ENCODE assay signal across 8 cellular contexts in genomic region chr5:112737088-112737471, GRCh38. TPM values are rescaled to one million over a fixed set of nuclear protein-coding genes. Genes with fewer than 3 reads are reported as not detected.
A peak's percentile ranks its signal among the peaks of the same experiment; 100 is the strongest.
DNase-seq lines count a peak whose midpoint lies in the region; ATAC-seq and TF ChIP-seq lines count a peak whose summit lies in the region.

No MANE protein-coding gene starts in this region.

- H3K9ac ChIP-seq in ES-I3 (ENCODE audit: low read depth, low read length) (peak overlapping the region; percentile 67; the same call in 1 of the 2 replicates), adipocyte (ENCODE audit: low read length) (peak overlapping the region; percentile 85)

- H3K4me3 ChIP-seq in adipocyte (ENCODE audit: low read length): peak overlapping the region; percentile 91
- peak overlapping the region; percentile 62 for H3K4me3 ChIP-seq in upper lobe of right lung

- peak overlapping the region; percentile 61 for H3K27ac ChIP-seq in upper lobe of right lung

- peak; percentile 28 for DNase-seq in adipocyte (ENCODE audit: low read depth)
- no peak for DNase-seq in left colon
- no peak for DNase-seq in upper lobe of right lung
- no peak for DNase-seq in NCI-H226
- DNase-seq in A172 (ENCODE audit: low spot score): no peak

- peak; percentile 9 for ATAC-seq in HG03060 (IDR thresholded peaks at IDR 0.05; ENCODE audit: low read depth, unreplicated experiment)
- peak; percentile 14 for ATAC-seq in left colon
- peak; percentile 49 for ATAC-seq in upper lobe of right lung
- ATAC-seq in HG03457 (IDR thresholded peaks at IDR 0.05; ENCODE audit: unreplicated experiment): no peak

- intact Hi-C loops in left colon (cut with DNase I, micrococcal nuclease): no loop called here
- intact Hi-C loops in upper lobe of right lung (cut with DNase I): no loop called here

- no peaks in the 10 kb centered on the region for H3K36me3 ChIP-seq in ES-I3 (ENCODE audit: insufficient read depth, low read length)
- H3K36me3 ChIP-seq in adipocyte (ENCODE audit: control insufficient read depth, insufficient read depth, low read length, severe bottlenecking): no peaks in the 10 kb centered on the region
- H3K36me3 ChIP-seq in upper lobe of right lung: no peaks in the 10 kb centered on the region

- H3K9me3 ChIP-seq in ES-I3 (ENCODE audit: control insufficient read depth, insufficient read depth, low read length) (no peaks in the 10 kb centered on the region), adipocyte (ENCODE audit: control insufficient read depth, low read length) (no peaks in the 10 kb centered on the region), upper lobe of right lung (no peaks in the 10 kb centered on the region)

- no peak for TF ChIP-seq CTCF in upper lobe of right lung (IDR thresholded peaks at IDR 0.05)

- H3K4me1 ChIP-seq in ES-I3 (ENCODE audit: insufficient read depth, low read length) (no peaks in the 10 kb centered on the region), adipocyte (ENCODE audit: control insufficient read depth, insufficient read depth, low read length) (peaks cover 29% of the 10 kb centered on the region), upper lobe of right lung (peaks cover 5% of the 10 kb centered on the region)

- no peaks in the 10 kb centered on the region for H3K27me3 ChIP-seq in adipocyte (replicated peaks; ENCODE audit: control insufficient read depth, insufficient read depth, low read length)
- H3K27me3 ChIP-seq in upper lobe of right lung: no peaks in the 10 kb centered on the region

RNA-seq across cellular contexts. Expression of gene APC, which starts 0.6 kb away (rescaled TPM):
- total RNA-seq in left colon (10 to 100 TPM; 48.0 to 52.9 TPM), upper lobe of right lung (54.1 TPM)
- total RNA-seq in A172 (2014; rRNA removed; shearing (Covaris generic)): 36.7 and 49.4 TPM in 2 replicates
